In genomic region chr18:77013777-77014525, GRCh38 we compare ENCODE assay signal across 14 cellular contexts.
DNase-seq lines count a peak whose midpoint lies in the region; ATAC-seq and TF ChIP-seq lines count a peak whose summit lies in the region.
"Had no signal": no experiment of that assay in that cellular context is flagged by ENCODE, and none has a peak within 500 bp of the region (broad histone marks: within the 10 kb centered on the region; RNA-seq: fewer than 3 reads in every experiment).

No MANE protein-coding gene starts in this region.

- H2AK5ac ChIP-seq in neuronal stem cell (ENCODE audit: low read depth, low read length): no peak overlapping the region

- no peak overlapping the region for H3K4me2 ChIP-seq in neuronal stem cell (ENCODE audit: insufficient read depth, low read length, poor library complexity, severe bottlenecking)

- no peaks in the 10 kb centered on the region for H3K9me3 Mint-ChIP-seq in activated naive CD8-positive, alpha-beta T cell treated with anti-CD3 and anti-CD28 coated beads, Interleukin-2, amount 50 U/mL, for 24 hours
- no peaks in the 10 kb centered on the region for H3K9me3 Mint-ChIP-seq in activated naive CD8-positive, alpha-beta T cell treated with anti-CD3 and anti-CD28 coated beads for 36 hours
- no peaks in the 10 kb centered on the region for H3K9me3 Mint-ChIP-seq in Calu3 (ENCODE audit: low read depth, unreplicated experiment)
- H3K9me3 Mint-ChIP-seq: IgD-negative memory B cell had no signal

- H3K23ac ChIP-seq in neuronal stem cell (ENCODE audit: low read depth, low read length, poor library complexity): no peak overlapping the region

- H3K4me1 ChIP-seq in heart left ventricle (peaks cover 0 to 42% (median 29%) of the 10 kb centered on the region in 12 donors), neuronal stem cell (ENCODE audit: control insufficient read depth in 2 of 2, insufficient read depth in 1 of 2, low read depth in 1 of 2, low read length in 2 of 2) (peaks cover 0 to 12% of the 10 kb centered on the region in 2 donors), vagina (peaks cover 25% of the 10 kb centered on the region)

- no peak for ATAC-seq in activated naive CD8-positive, alpha-beta T cell treated with anti-CD3 and anti-CD28 coated beads, Interleukin-2, amount 50 U/mL, for 24 hours
- ATAC-seq in heart left ventricle (peak; percentile 95 to 98 (median 97)), GM21423 (IDR thresholded peaks at IDR 0.05; ENCODE audit: unreplicated experiment) (no peak)

- H3K27me3 Mint-ChIP-seq in activated naive CD8-positive, alpha-beta T cell treated with anti-CD3 and anti-CD28 coated beads, Interleukin-2, amount 50 U/mL, for 24 hours: no peaks in the 10 kb centered on the region
- H3K27me3 Mint-ChIP-seq in activated naive CD8-positive, alpha-beta T cell treated with anti-CD3 and anti-CD28 coated beads for 36 hours: no peaks in the 10 kb centered on the region
- H3K27me3 Mint-ChIP-seq in Calu3 (ENCODE audit: unreplicated experiment): no peaks in the 10 kb centered on the region
- H3K27me3 Mint-ChIP-seq: IgD-negative memory B cell had no signal

- peak overlapping the region; percentile 54 to 93 (median 82) for H3K27ac ChIP-seq in heart left ventricle
- no peak overlapping the region for H3K27ac ChIP-seq in neuronal stem cell (replicated peaks; ENCODE audit: low read length)
- peak overlapping the region; percentile 69 for H3K27ac ChIP-seq in vagina

- no peak overlapping the region for H3K4ac ChIP-seq in neuronal stem cell (ENCODE audit: low read length)

- H3K36me3 ChIP-seq in heart left ventricle: peaks cover 0 to 29% (median 3%) of the 10 kb centered on the region in 9 donors
- H3K36me3 ChIP-seq in neuronal stem cell (replicated peaks in 1 of 2; ENCODE audit: control insufficient read depth in 2 of 2, insufficient read depth in 2 of 2, low read length in 2 of 2): no peaks in the 10 kb centered on the region
- peaks cover 0 to 11% of the 10 kb centered on the region in 2 donors for H3K36me3 ChIP-seq in vagina

- peak overlapping the region in 2 of 12 donors; percentile 15 to 19 for H3K4me3 ChIP-seq in heart left ventricle
- no peak overlapping the region for H3K4me3 ChIP-seq in neuronal stem cell (ENCODE audit: low read length in 2 of 2)
- no peak overlapping the region for H3K4me3 ChIP-seq in vagina

- intact Hi-C loops in heart left ventricle (cut with DNase I): loop anchor here in 1 of 10 donors (5.0 kb wide), 1 partner anchor 43 kb away; no protein-coding TSS in a partner anchor
- intact Hi-C loops in vagina (cut with DNase I): loop anchor here (10.0 kb wide), 1 partner anchor 901 kb away; no protein-coding TSS in a partner anchor
- intact Hi-C loops in Calu3 (cut with micrococcal nuclease; ENCODE audit: unreplicated experiment): no loop called here

- H3K9me3 ChIP-seq in heart left ventricle (no peaks in the 10 kb centered on the region), neuronal stem cell (replicated peaks in 1 of 2; ENCODE audit: control insufficient read depth in 2 of 2, insufficient read depth in 1 of 2, low read depth in 1 of 2, low read length in 2 of 2) (no peaks in the 10 kb centered on the region), vagina (no peaks in the 10 kb centered on the region)

- TF ChIP-seq POLR2A in heart left ventricle (IDR thresholded peaks at IDR 0.05) (no peak), vagina (IDR thresholded peaks at IDR 0.05) (no peak)

- H3K27ac Mint-ChIP-seq in activated naive CD8-positive, alpha-beta T cell treated with anti-CD3 and anti-CD28 coated beads, Interleukin-2, amount 50 U/mL, for 24 hours: peak overlapping the region; percentile 46
- H3K27ac Mint-ChIP-seq in activated naive CD8-positive, alpha-beta T cell treated with anti-CD3 and anti-CD28 coated beads for 36 hours: no peak overlapping the region
- no peak overlapping the region for H3K27ac Mint-ChIP-seq in Calu3 (ENCODE audit: unreplicated experiment)
- H3K27ac Mint-ChIP-seq: IgD-negative memory B cell had no signal

- peaks cover 34% of the 10 kb centered on the region for H3K36me3 Mint-ChIP-seq in activated naive CD8-positive, alpha-beta T cell treated with anti-CD3 and anti-CD28 coated beads, Interleukin-2, amount 50 U/mL, for 24 hours (ENCODE audit: low read depth)
- H3K36me3 Mint-ChIP-seq in activated naive CD8-positive, alpha-beta T cell treated with anti-CD3 and anti-CD28 coated beads for 36 hours: peaks cover 14% of the 10 kb centered on the region
- peaks cover 70% of the 10 kb centered on the region for H3K36me3 Mint-ChIP-seq in Calu3 (ENCODE audit: insufficient read depth, unreplicated experiment)

- no peak for DNase-seq in activated naive CD8-positive, alpha-beta T cell treated with anti-CD3 and anti-CD28 coated beads, Interleukin-2, amount 50 U/mL, for 24 hours
- no peak for DNase-seq in activated naive CD8-positive, alpha-beta T cell treated with anti-CD3 and anti-CD28 coated beads for 36 hours
- DNase-seq in heart left ventricle (peak in 4 of 5 donors; percentile 52 to 86 (median 70)), neuronal stem cell (ENCODE audit: low spot score) (no peak), vagina (ENCODE audit: extremely low spot score in 2 of 2) (no peak), Calu3 (no peak), NCI-H146 treated with DMSO at 0.1 percent for 48 hours (lab: John Stamatoyannopoulos, UW; ENCODE audit: unreplicated experiment) (no peak)
- DNase-seq: ACHN; activated CD4-positive, alpha-beta T cell treated with anti-CD3 and anti-CD28 coated beads for 1 hour; NCI-H226; occipital lobe; SHP77 had no signal

- no peak overlapping the region for H3K14ac ChIP-seq in neuronal stem cell (ENCODE audit: low read length)

- H3K9ac ChIP-seq in neuronal stem cell (ENCODE audit: low read depth, low read length, poor library complexity): no peak overlapping the region

- no peak overlapping the region for H2BK120ac ChIP-seq in neuronal stem cell (ENCODE audit: low read depth, low read length)

- H3K18ac ChIP-seq in neuronal stem cell (ENCODE audit: low read length): no peak overlapping the region

- H3K27me3 ChIP-seq in heart left ventricle (no peaks in the 10 kb centered on the region), neuronal stem cell (ENCODE audit: control insufficient read depth in 3 of 3, insufficient read depth in 3 of 3, low read depth in 1 of 3, low read length in 3 of 3) (peaks cover 0 to 5% (median 0%) of the 10 kb centered on the region in 3 experiments), vagina (no peaks in the 10 kb centered on the region)

- CTCF ChIA-PET in Calu3 (lab: Charles Lee): no interaction called here

- no peak overlapping the region for H2BK15ac ChIP-seq in neuronal stem cell (ENCODE audit: low read length)

- no peak overlapping the region for H3K4me3 Mint-ChIP-seq in activated naive CD8-positive, alpha-beta T cell treated with anti-CD3 and anti-CD28 coated beads, Interleukin-2, amount 50 U/mL, for 24 hours
- H3K4me3 Mint-ChIP-seq in activated naive CD8-positive, alpha-beta T cell treated with anti-CD3 and anti-CD28 coated beads for 36 hours: no peak overlapping the region
- H3K4me3 Mint-ChIP-seq in Calu3 (ENCODE audit: low read depth, unreplicated experiment): no peak overlapping the region

- TF ChIP-seq CTCF in heart left ventricle (IDR thresholded peaks at IDR 0.05): no peak
- TF ChIP-seq CTCF in vagina (IDR thresholded peaks at IDR 0.05): no peak
- TF ChIP-seq CTCF in Calu3 (IDR thresholded peaks at IDR 0.05; ENCODE audit: unreplicated experiment): no peak

- no peak overlapping the region for H4K91ac ChIP-seq in neuronal stem cell (ENCODE audit: low read depth, low read length, poor library complexity)

- H2BK5ac ChIP-seq in neuronal stem cell (ENCODE audit: low read length): no peak overlapping the region

- no peak overlapping the region for H4K8ac ChIP-seq in neuronal stem cell (ENCODE audit: low read depth, low read length)

- H2AFZ ChIP-seq in neuronal stem cell (ENCODE audit: low read length): peak overlapping the region; percentile 67

- no peak overlapping the region for H2BK12ac ChIP-seq in neuronal stem cell (ENCODE audit: low read length)

- no peaks in the 10 kb centered on the region for H3K79me1 ChIP-seq in neuronal stem cell (ENCODE audit: low read depth, low read length)

- WGBS in heart left ventricle, 4 donors: 28 to 36% (median 31%) methylated on average over 16 to 18 of the region's 18 CpGs
- no CpG with 5 or more reads among the region's 18 CpGs for WGBS in neuronal stem cell (ENCODE audit: extremely low coverage in 2 of 2, insufficient read length in 2 of 2, insufficient replicate concordance in 1 of 2), 2 donors

- no TSS peak for BruUV-seq in Calu3 (replicated peaks; lab: Mats Ljungman, UMichigan)

- H3K4me1 Mint-ChIP-seq in activated naive CD8-positive, alpha-beta T cell treated with anti-CD3 and anti-CD28 coated beads, Interleukin-2, amount 50 U/mL, for 24 hours: peaks cover 5% of the 10 kb centered on the region
- peaks cover 6% of the 10 kb centered on the region for H3K4me1 Mint-ChIP-seq in activated naive CD8-positive, alpha-beta T cell treated with anti-CD3 and anti-CD28 coated beads for 36 hours
- H3K4me1 Mint-ChIP-seq in Calu3 (ENCODE audit: low read depth, unreplicated experiment): no peaks in the 10 kb centered on the region

Comparison
In these comparisons a context has a peak if more than half of its experiments do, and no peak if none do; other contexts are left out.
1. ATAC-seq: peak in heart left ventricle (4 of 4); none in activated naive CD8-positive, alpha-beta T cell treated with anti-CD3 and anti-CD28 coated beads, Interleukin-2, amount 50 U/mL, for 24 hours (single experiment) and GM21423 (single experiment).
2. DNase-seq: peak in heart left ventricle (4 of 5); none in activated naive CD8-positive, alpha-beta T cell treated with anti-CD3 and anti-CD28 coated beads, Interleukin-2, amount 50 U/mL, for 24 hours (single experiment), activated naive CD8-positive, alpha-beta T cell treated with anti-CD3 and anti-CD28 coated beads for 36 hours (single experiment), neuronal stem cell (single experiment), vagina (0 of 2), Calu3 (single experiment) and NCI-H146 treated with DMSO at 0.1 percent for 48 hours (single experiment).